Comparison of ENCODE assay signal across 30 cellular contexts in genomic region chr14:95208598-95208997, GRCh38.
"Had no signal": no experiment of that assay in that cellular context is flagged by ENCODE, and none has a peak within 500 bp of the region (broad histone marks: within the 10 kb centered on the region; RNA-seq: fewer than 3 reads in every experiment).

No MANE protein-coding gene starts in this region.

- DNase-seq: activated CD4-positive, alpha-beta T cell treated with anti-CD3 and anti-CD28 coated beads for 1 hour; activated CD4-positive, alpha-beta T cell treated with anti-CD3 and anti-CD28 coated beads for 48 hours; activated CD4-positive, alpha-beta T cell treated with anti-CD3 and anti-CD28 coated beads, Interleukin-2, amount 50 U/mL, for 4 hours; activated CD4-positive, CD25-positive, alpha-beta regulatory T cell; activated CD8-positive, alpha-beta T cell treated with anti-CD3 and anti-CD28 coated beads for 36 hours; activated effector memory CD4-positive, alpha-beta T cell treated with anti-CD3 and anti-CD28 coated beads, Interleukin-2, amount 50 U/mL, for 16 hours; activated naive CD4-positive, alpha-beta T cell; activated naive CD4-positive, alpha-beta T cell treated with anti-CD3 and anti-CD28 coated beads, Interleukin-2, amount 50 U/mL, for 16 hours; activated naive CD8-positive, alpha-beta T cell treated with anti-CD3 and anti-CD28 coated beads for 36 hours; activated T-cell treated with anti-CD3 and anti-CD28 coated beads, Interleukin-2, amount 50 U/mL, for 1 hour; activated T-cell treated with anti-CD3 and anti-CD28 coated beads, Interleukin-2, amount 50 U/mL, for 72 hours; amygdala; NCI-H1092 treated with DMSO at 0.1 percent for 48 hours; NCI-H1436; NCI-H1694; NCI-H1930; NCI-H2081 treated with DMSO at 0.1 percent for 48 hours; NCI-H226; NCI-H446 treated with DMSO at 0.1 percent for 48 hours; NCI-H526; NCI-H774; SHP77; T1000 had no signal

- H3K27me3 ChIP-seq: ascending aorta, SJCRH30 had no signal

- H3K4me3 ChIP-seq: ascending aorta, cardiac muscle cell, SJCRH30, SK-N-MC had no signal

- ATAC-seq: activated CD8-positive, alpha-beta T cell treated with anti-CD3 and anti-CD28 coated beads for 36 hours; activated T-cell treated with anti-CD3 and anti-CD28 coated beads, Interleukin-2, amount 50 U/mL, for 72 hours; activated T-helper 17 cell treated with anti-CD3 and anti-CD28 coated beads, Interleukin-2, amount 50 U/mL, for 72 hours; Panc1 had no signal

- H3K36me3 ChIP-seq: cardiac muscle cell had no signal

- H3K4me1 ChIP-seq: ascending aorta had no signal

- H3K9me3 ChIP-seq: SJCRH30 had no signal

- H3K27ac ChIP-seq: ascending aorta, cardiac muscle cell, SJCRH30, SK-N-MC, WERI-Rb-1 had no signal
